In the genomic region with DNA sequence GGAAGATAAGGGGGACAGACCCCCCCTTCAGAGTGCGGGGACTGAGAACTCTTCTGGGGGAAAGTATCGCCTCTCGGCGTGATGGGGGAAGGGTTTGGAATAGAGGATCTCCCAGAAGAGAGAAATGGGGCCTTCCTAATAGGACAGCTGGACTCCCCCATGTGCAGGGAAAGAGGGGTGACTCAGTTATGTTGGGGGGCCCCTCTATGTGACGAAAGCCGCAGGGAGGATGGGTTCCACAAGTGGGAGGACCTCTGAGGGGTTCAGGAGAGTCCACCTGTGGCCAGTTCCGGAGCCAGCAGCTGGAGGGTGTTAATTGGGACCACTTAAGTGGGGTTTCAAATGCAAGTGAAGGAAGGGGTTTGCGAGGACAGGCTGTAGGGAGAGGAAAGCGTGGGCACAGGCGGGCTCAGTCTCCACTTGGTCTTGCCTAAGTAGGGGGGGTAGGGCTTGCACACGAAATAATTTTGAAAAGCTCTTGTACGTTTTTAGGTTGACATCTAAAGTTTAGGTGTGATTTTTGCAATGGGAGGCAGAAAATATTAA, we compare ENCODE assay signal across 1 cellular context.
TF ChIP-seq lines count a peak whose summit lies in the region.

No MANE protein-coding gene starts in this region.

TF ChIP-seq in HepG2, 621 proteins besides CTCF, POLR2A, EP300 and RAD21:
- no peak for TF ChIP-seq TOPORS (CRISPR knock-in tag; IDR thresholded peaks at IDR 0.05)
- TF ChIP-seq, protein P1, sequence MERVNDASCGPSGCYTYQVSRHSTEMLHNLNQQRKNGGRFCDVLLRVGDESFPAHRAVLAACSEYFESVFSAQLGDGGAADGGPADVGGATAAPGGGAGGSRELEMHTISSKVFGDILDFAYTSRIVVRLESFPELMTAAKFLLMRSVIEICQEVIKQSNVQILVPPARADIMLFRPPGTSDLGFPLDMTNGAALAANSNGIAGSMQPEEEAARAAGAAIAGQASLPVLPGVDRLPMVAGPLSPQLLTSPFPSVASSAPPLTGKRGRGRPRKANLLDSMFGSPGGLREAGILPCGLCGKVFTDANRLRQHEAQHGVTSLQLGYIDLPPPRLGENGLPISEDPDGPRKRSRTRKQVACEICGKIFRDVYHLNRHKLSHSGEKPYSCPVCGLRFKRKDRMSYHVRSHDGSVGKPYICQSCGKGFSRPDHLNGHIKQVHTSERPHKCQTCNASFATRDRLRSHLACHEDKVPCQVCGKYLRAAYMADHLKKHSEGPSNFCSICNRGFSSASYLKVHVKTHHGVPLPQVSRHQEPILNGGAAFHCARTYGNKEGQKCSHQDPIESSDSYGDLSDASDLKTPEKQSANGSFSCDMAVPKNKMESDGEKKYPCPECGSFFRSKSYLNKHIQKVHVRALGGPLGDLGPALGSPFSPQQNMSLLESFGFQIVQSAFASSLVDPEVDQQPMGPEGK (CRISPR knock-in tag; IDR thresholded peaks at IDR 0.05): peak; percentile 16; the same call in 1 of the 2 replicates
